ENCODE assay signal across 13 cellular contexts in genomic region chr1:205593532-205593931, GRCh38. TPM values are rescaled to one million over a fixed set of nuclear protein-coding genes. Genes with fewer than 3 reads are reported as not detected.
A peak's percentile ranks its signal among the peaks of the same experiment; 100 is the strongest.
DNase-seq lines count a peak whose midpoint lies in the region; ATAC-seq and TF ChIP-seq lines count a peak whose summit lies in the region.
"Had no signal": no experiment of that assay in that cellular context is flagged by ENCODE, and none has a peak within 500 bp of the region (broad histone marks: within the 10 kb centered on the region; RNA-seq: fewer than 3 reads in every experiment).

No MANE protein-coding gene starts in this region.

- no peak for TF ChIP-seq CTCF in activated B cell treated with CpG ODN at 0.5 μM for 24 hours (IDR thresholded peaks at IDR 0.05)

- H3K36me3 Mint-ChIP-seq in activated CD4-positive, alpha-beta T cell treated with anti-CD3 and anti-CD28 coated beads, Interleukin-2, amount 10 ng/mL, durations not matched to agents 7 days and 5 days (ENCODE audit: low read depth): peaks cover 27% of the 10 kb centered on the region
- peaks cover 18% of the 10 kb centered on the region for H3K36me3 Mint-ChIP-seq in activated B cell treated with CpG ODN at 0.5 μM for 24 hours (ENCODE audit: low read depth)
- peaks cover 3 to 12% (median 5%) of the 10 kb centered on the region in 3 donors for H3K36me3 Mint-ChIP-seq in naive thymus-derived CD8-positive, alpha-beta T cell

- CTCF ChIA-PET in activated CD4-positive, alpha-beta T cell treated with anti-CD3 and anti-CD28 coated beads, Interleukin-2, amount 10 ng/mL, durations not matched to agents 7 days and 5 days (lab: Charles Lee): interaction anchor here (1.4 to 9.7 kb wide), 4 partner anchors 11 to 257 kb away, joined by 4 to 185 read pairs (median 64); partner anchors contain the start of genes ELK4 and PM20D1
- CTCF ChIA-PET in activated B cell treated with CpG ODN at 0.5 μM for 24 hours (lab: Charles Lee): interaction anchor here (1.0 to 10.5 kb wide), 8 partner anchors 20 to 384 kb away, joined by 3 to 298 read pairs (median 32); partner anchors contain the start of gene ELK4

- DNase-seq in activated CD4-positive, alpha-beta T cell treated with anti-CD3 and anti-CD28 coated beads, Interleukin-2, amount 10 ng/mL, durations not matched to agents 7 days and 5 days: no peak
- no peak for DNase-seq in activated CD4-positive, alpha-beta T cell treated with anti-CD3 and anti-CD28 coated beads for 48 hours
- no peak for DNase-seq in activated B cell treated with CpG ODN at 0.5 μM for 24 hours
- peak in 5 of 10 donors; percentile 8 to 75 (median 52) for DNase-seq in naive thymus-derived CD8-positive, alpha-beta T cell
- DNase-seq in AG20443 (ENCODE audit: low spot score): no peak
- no peak for DNase-seq in amniotic stem cell (lab: John Stamatoyannopoulos, UW)
- no peak for DNase-seq in RPMI8226
- DNase-seq: activated CD4-positive, CD25-positive, alpha-beta regulatory T cell; amygdala; mammary epithelial cell; NCI-H524; SJCRH30 had no signal

- no peaks in the 10 kb centered on the region for H3K27me3 Mint-ChIP-seq in activated CD4-positive, alpha-beta T cell treated with anti-CD3 and anti-CD28 coated beads, Interleukin-2, amount 10 ng/mL, durations not matched to agents 7 days and 5 days
- H3K27me3 Mint-ChIP-seq in activated B cell treated with CpG ODN at 0.5 μM for 24 hours: no peaks in the 10 kb centered on the region
- H3K27me3 Mint-ChIP-seq in naive thymus-derived CD8-positive, alpha-beta T cell: no peaks in the 10 kb centered on the region

- intact Hi-C loops in activated B cell treated with CpG ODN at 0.5 μM for 24 hours (cut with micrococcal nuclease): loop anchor here (2.0 to 5.0 kb wide), 2 partner anchors 383 to 471 kb away; partner anchors contain the start of gene RBBP5

- POLR2A ChIA-PET in activated CD4-positive, alpha-beta T cell treated with anti-CD3 and anti-CD28 coated beads, Interleukin-2, amount 10 ng/mL, durations not matched to agents 7 days and 5 days (lab: Charles Lee): no interaction called here
- POLR2A ChIA-PET in activated B cell treated with CpG ODN at 0.5 μM for 24 hours (lab: Charles Lee): interaction anchor here (0.6 to 7.0 kb wide), 6 partner anchors 35 to 181 kb away, joined by 4 to 119 read pairs (median 6); partner anchors contain the start of gene ELK4
- POLR2A ChIA-PET in naive thymus-derived CD8-positive, alpha-beta T cell (lab: Charles Lee): interaction anchor here (0.5 to 9.3 kb wide), 5 partner anchors 19 to 1849 kb away, joined by 3 to 269 read pairs (median 4); partner anchors contain the start of gene ELK4

- peak overlapping the region; percentile 95 for H3K27ac Mint-ChIP-seq in activated CD4-positive, alpha-beta T cell treated with anti-CD3 and anti-CD28 coated beads, Interleukin-2, amount 10 ng/mL, durations not matched to agents 7 days and 5 days
- H3K27ac Mint-ChIP-seq in activated B cell treated with CpG ODN at 0.5 μM for 24 hours: peak overlapping the region; percentile 82
- H3K27ac Mint-ChIP-seq in naive thymus-derived CD8-positive, alpha-beta T cell: peak overlapping the region; percentile 92 to 98 (median 96)

- peak overlapping the region; percentile 65 for H3K4me3 Mint-ChIP-seq in activated CD4-positive, alpha-beta T cell treated with anti-CD3 and anti-CD28 coated beads, Interleukin-2, amount 10 ng/mL, durations not matched to agents 7 days and 5 days
- peak overlapping the region; percentile 67 for H3K4me3 Mint-ChIP-seq in activated B cell treated with CpG ODN at 0.5 μM for 24 hours
- peak overlapping the region; percentile 73 to 95 (median 82) for H3K4me3 Mint-ChIP-seq in naive thymus-derived CD8-positive, alpha-beta T cell

- H3K4me1 Mint-ChIP-seq in activated CD4-positive, alpha-beta T cell treated with anti-CD3 and anti-CD28 coated beads, Interleukin-2, amount 10 ng/mL, durations not matched to agents 7 days and 5 days: peaks cover 47% of the 10 kb centered on the region
- H3K4me1 Mint-ChIP-seq in activated B cell treated with CpG ODN at 0.5 μM for 24 hours: peaks cover 51% of the 10 kb centered on the region
- H3K4me1 Mint-ChIP-seq in naive thymus-derived CD8-positive, alpha-beta T cell: peaks cover 32 to 60% (median 55%) of the 10 kb centered on the region in 4 donors

- no peaks in the 10 kb centered on the region for H3K9me3 Mint-ChIP-seq in activated CD4-positive, alpha-beta T cell treated with anti-CD3 and anti-CD28 coated beads, Interleukin-2, amount 10 ng/mL, durations not matched to agents 7 days and 5 days
- no peaks in the 10 kb centered on the region for H3K9me3 Mint-ChIP-seq in activated B cell treated with CpG ODN at 0.5 μM for 24 hours
- H3K9me3 Mint-ChIP-seq in naive thymus-derived CD8-positive, alpha-beta T cell: no peaks in the 10 kb centered on the region

- ATAC-seq in GM21576 (IDR thresholded peaks at IDR 0.05; ENCODE audit: unreplicated experiment) (peak; percentile 37), activated B cell treated with CpG ODN at 0.5 μM for 24 hours (ENCODE audit: low read depth) (no peak)
- peak; percentile 47 to 69 for ATAC-seq in naive thymus-derived CD8-positive, alpha-beta T cell

RNA-seq across cellular contexts. Expression of gene ELK4, which starts 38.3 kb away (rescaled TPM):
- 100 to 1,000 TPM in 1 of 2 experiments, 10 to 100 TPM in 1; 99.4 to 103 TPM for total RNA-seq in activated CD4-positive, alpha-beta T cell treated with anti-CD3 and anti-CD28 coated beads, Interleukin-2, amount 10 ng/mL, durations not matched to agents 7 days and 5 days
- total RNA-seq in activated B cell treated with CpG ODN at 0.5 μM for 24 hours: 130 and 141 TPM in 2 replicates
- total RNA-seq in naive thymus-derived CD8-positive, alpha-beta T cell: 100 to 1,000 TPM; 194 to 204 TPM
- polyA plus RNA-seq in naive thymus-derived CD8-positive, alpha-beta T cell: 1 to 10 TPM; 4.5 to 8.3 (median 5.8) TPM
